Comparison of ENCODE assay signal across 8 cellular contexts in the genomic region with DNA sequence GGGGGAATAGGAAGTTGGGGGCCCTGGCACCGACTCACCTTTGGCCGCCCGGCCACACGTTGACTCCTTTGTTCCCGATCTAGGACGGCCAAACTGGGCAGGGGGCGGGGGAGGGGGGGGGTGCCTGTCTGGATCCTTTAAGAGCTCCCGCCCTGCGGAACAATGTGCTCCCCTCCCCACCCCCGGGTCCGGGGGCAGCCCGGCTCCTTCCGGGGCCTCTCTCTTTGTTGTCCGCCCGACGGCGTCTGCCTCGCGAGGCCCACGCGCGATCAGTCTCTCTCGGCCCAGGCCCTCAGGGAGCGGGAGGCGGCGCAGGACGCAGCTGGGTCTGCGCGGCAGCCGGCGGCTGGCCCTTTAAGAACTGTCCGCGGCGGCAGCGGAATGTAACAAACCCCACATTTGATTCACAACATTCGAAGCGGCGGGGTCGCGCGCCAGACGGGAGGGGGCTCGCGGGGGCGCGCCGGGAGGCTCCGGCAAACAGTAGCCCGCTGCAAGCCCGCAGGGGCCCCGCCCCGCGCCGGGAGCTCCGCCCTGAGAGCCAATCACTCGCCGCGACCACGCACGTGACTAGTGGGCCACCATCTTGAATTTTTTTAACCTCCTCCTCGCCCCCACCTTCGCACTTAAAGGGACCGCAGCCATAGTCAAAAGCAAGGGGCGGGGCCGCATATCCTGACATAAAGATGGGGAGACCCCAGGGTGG. TPM values are rescaled to one million over a fixed set of nuclear protein-coding genes. Genes with fewer than 3 reads are reported as not detected.
A peak's percentile ranks its signal among the peaks of the same experiment; 100 is the strongest.
DNase-seq lines count a peak whose midpoint lies in the region; ATAC-seq and TF ChIP-seq lines count a peak whose summit lies in the region.

A gene (minus strand): TSS at position 501 of the 706 bp plus-strand sequence. CDS start 4,930 bp downstream, outside the sequence.

- H3K27me3 Mint-ChIP-seq in activated CD4-positive, alpha-beta T cell treated with anti-CD3 and anti-CD28 coated beads, Interleukin-2, amount 10 ng/mL, durations not matched to agents 24 days and 14 days, result no peaks in the 10 kb centered on the region

- no peaks in the 10 kb centered on the region for H3K9me3 Mint-ChIP-seq in activated CD4-positive, alpha-beta T cell treated with anti-CD3 and anti-CD28 coated beads, Interleukin-2, amount 10 ng/mL, durations not matched to agents 24 days and 14 days

- H3K27ac Mint-ChIP-seq in activated CD4-positive, alpha-beta T cell treated with anti-CD3 and anti-CD28 coated beads, Interleukin-2, amount 10 ng/mL, durations not matched to agents 24 days and 14 days, result peak within 1 kb of the TSS; percentile 95

- H3K27ac ChIP-seq in BLaER1 treated with 17β-estradiol and CSF1 and Interleukin-3, amounts not matched to agents 10 nM and 100 nM, result peak within 1 kb of the TSS; percentile 91 to 100 (median 100)
- H3K27ac ChIP-seq in colonic mucosa, result peak within 1 kb of the TSS; percentile 97

- H3K4me1 ChIP-seq in BLaER1 treated with 17β-estradiol and CSF1 and Interleukin-3, amounts not matched to agents 10 nM and 100 nM, result peaks cover 72 to 80% (median 74%) of the 10 kb centered on the region in 10 experiments
- H3K4me1 ChIP-seq in colonic mucosa, result peaks cover 30% of the 10 kb centered on the region

- H3K9me3 ChIP-seq in BLaER1 treated with 17β-estradiol and CSF1 and Interleukin-3, amounts not matched to agents 10 nM and 100 nM (replicated peaks in 1 of 11), result no peaks in the 10 kb centered on the region
- no peaks in the 10 kb centered on the region for H3K9me3 ChIP-seq in colonic mucosa

- DNase-seq in NCI-H526 treated with DMSO at 0.1 percent for 48 hours (lab: John Stamatoyannopoulos, UW), result peak; percentile 86
- peak; percentile 100 for DNase-seq in activated CD4-positive, alpha-beta T cell treated with anti-CD3 and anti-CD28 coated beads, Interleukin-2, amount 10 ng/mL, durations not matched to agents 24 days and 14 days
- DNase-seq in colonic mucosa, result peak; percentile 98
- peak; percentile 98 to 99 for DNase-seq in left colon
- peak; percentile 96 to 97 for DNase-seq in stimulated activated CD4-positive, alpha-beta T cell treated with anti-CD3 and anti-CD28 coated beads, Interleukin-1b, Interleukin-23, amount 100 ng/mL, for 4 hours (ENCODE audit: low read depth in 2 of 2)

- ATAC-seq in GM19328 (IDR thresholded peaks at IDR 0.05; ENCODE audit: unreplicated experiment) (peak; percentile 52), HG03520 (IDR thresholded peaks at IDR 0.05; ENCODE audit: unreplicated experiment) (peak; percentile 48), left colon (peak; percentile 67)

- no peak for TF ChIP-seq CTCF in colonic mucosa (IDR thresholded peaks at IDR 0.05)

- peak within 1 kb of the TSS; percentile 96 to 100 (median 98) for H3K4me2 ChIP-seq in BLaER1 treated with 17β-estradiol and CSF1 and Interleukin-3, amounts not matched to agents 10 nM and 100 nM

- H4K20me1 ChIP-seq in BLaER1 treated with 17β-estradiol and CSF1 and Interleukin-3, amounts not matched to agents 10 nM and 100 nM, result peaks cover 18 to 32% (median 30%) of the 10 kb centered on the region in 11 experiments

- H3K9ac ChIP-seq in BLaER1 treated with 17β-estradiol and CSF1 and Interleukin-3, amounts not matched to agents 10 nM and 100 nM, result peak within 1 kb of the TSS; percentile 94 to 100 (median 99)
- H3K9ac ChIP-seq in colonic mucosa (ENCODE audit: low read depth in 2 of 2, low read length in 2 of 2), result peak within 1 kb of the TSS; percentile 91 to 99

- H3K36me3 Mint-ChIP-seq in activated CD4-positive, alpha-beta T cell treated with anti-CD3 and anti-CD28 coated beads, Interleukin-2, amount 10 ng/mL, durations not matched to agents 24 days and 14 days (ENCODE audit: low read depth), result peaks cover 11% of the 10 kb centered on the region

- H3K4me1 Mint-ChIP-seq in activated CD4-positive, alpha-beta T cell treated with anti-CD3 and anti-CD28 coated beads, Interleukin-2, amount 10 ng/mL, durations not matched to agents 24 days and 14 days, result peaks cover 68% of the 10 kb centered on the region

- H3K27me3 ChIP-seq in BLaER1 treated with 17β-estradiol and CSF1 and Interleukin-3, amounts not matched to agents 10 nM and 100 nM, result no peaks in the 10 kb centered on the region
- no peaks in the 10 kb centered on the region for H3K27me3 ChIP-seq in colonic mucosa

- H3K4me3 Mint-ChIP-seq in activated CD4-positive, alpha-beta T cell treated with anti-CD3 and anti-CD28 coated beads, Interleukin-2, amount 10 ng/mL, durations not matched to agents 24 days and 14 days, result peak within 1 kb of the TSS; percentile 93

- intact Hi-C loops in activated CD4-positive, alpha-beta T cell treated with anti-CD3 and anti-CD28 coated beads, Interleukin-2, amount 10 ng/mL, durations not matched to agents 24 days and 14 days (cut with micrococcal nuclease), result loop anchor here (1.0 to 10.0 kb wide), 10 partner anchors 75 to 1015 kb away; a partner anchor contains a TSS
- intact Hi-C loops in colonic mucosa (cut with DNase I), result loop anchor here (10.0 kb wide), 1 partner anchor 122 kb away; a partner anchor contains a TSS
- intact Hi-C loops in left colon (cut with DNase I, micrococcal nuclease), result no loop called here

- H3K36me3 ChIP-seq in BLaER1 treated with 17β-estradiol and CSF1 and Interleukin-3, amounts not matched to agents 10 nM and 100 nM, result peaks cover under 1 to 13% (median 1%) of the 10 kb centered on the region in 11 experiments; a peak in 17 of 22 replicates
- no peaks in the 10 kb centered on the region for H3K36me3 ChIP-seq in colonic mucosa

- peak within 1 kb of the TSS; percentile 76 to 95 (median 90) for H3K4me3 ChIP-seq in BLaER1 treated with 17β-estradiol and CSF1 and Interleukin-3, amounts not matched to agents 10 nM and 100 nM
- H3K4me3 ChIP-seq in colonic mucosa, result peak within 1 kb of the TSS; percentile 81

RNA-seq across cellular contexts. Expression of the gene that starts here (rescaled TPM):
- 71.4 and 74.0 TPM in 2 replicates for total RNA-seq in activated CD4-positive, alpha-beta T cell treated with anti-CD3 and anti-CD28 coated beads, Interleukin-2, amount 10 ng/mL, durations not matched to agents 24 days and 14 days
- total RNA-seq in colonic mucosa, result 10 to 100 TPM; 58.2 to 67.5 TPM
- total RNA-seq in left colon, result 10 to 100 TPM; 72.5 to 79.6 TPM

Comparison
In these comparisons a context has a peak if more than half of its experiments do, and no peak if none do; other contexts are left out.
1. Peak in every context shown above with its lines: DNase-seq, ATAC-seq, H3K4me3 ChIP-seq and H3K27ac ChIP-seq.
2. intact Hi-C loops: an anchor here in activated CD4-positive, alpha-beta T cell treated with anti-CD3 and anti-CD28 coated beads, Interleukin-2, amount 10 ng/mL, durations not matched to agents 24 days and 14 days (1.0 to 10.0 kb wide) and colonic mucosa (10.0 kb wide); none called in left colon.